In the genomic region with DNA sequence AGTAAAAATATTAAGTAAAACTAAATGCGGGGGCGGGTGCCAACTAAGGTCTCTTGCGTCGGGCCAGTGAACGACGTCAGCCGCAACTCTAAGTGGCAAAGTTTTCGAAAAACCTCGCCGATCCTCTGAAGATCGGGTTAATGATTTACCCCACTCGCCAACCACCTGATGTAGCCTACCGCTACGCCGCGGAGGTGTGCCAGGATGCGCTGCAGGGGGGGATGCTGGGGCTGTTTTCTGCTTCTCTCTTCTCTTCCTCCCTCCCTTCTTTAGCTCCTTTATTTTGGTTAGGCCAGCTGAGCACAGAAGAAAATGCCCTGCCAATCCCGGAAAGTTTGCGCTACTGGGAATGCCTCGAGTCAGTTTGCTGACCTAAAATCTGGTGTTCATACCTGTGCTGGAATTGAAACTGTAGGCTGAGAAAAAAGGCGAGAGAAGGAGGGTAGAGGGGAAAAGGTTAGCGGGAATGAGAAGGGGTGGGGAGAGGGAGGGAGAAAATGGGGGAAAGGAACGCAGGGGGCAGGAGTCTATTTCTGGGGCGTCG, we compare ENCODE assay signal across 10 cellular contexts. TPM values are rescaled to one million over a fixed set of nuclear protein-coding genes. Genes with fewer than 3 reads are reported as not detected.
DNase-seq lines count a peak whose midpoint lies in the region; ATAC-seq lines count a peak whose summit lies in the region.
"Had no signal": no experiment of that assay in that cellular context is flagged by ENCODE, and none has a peak within 500 bp of the region (broad histone marks: within the 10 kb centered on the region; RNA-seq: fewer than 3 reads in every experiment).

No MANE protein-coding gene starts in this region.

- CTCF ChIA-PET in T-cell (lab: Charles Lee): interaction anchor here (0.6 to 0.7 kb wide), 2 partner anchors 21 to 29 kb away, joined by 3 to 4 read pairs; no protein-coding TSS in a partner anchor

- H3K9me3 Mint-ChIP-seq in activated T-cell treated with anti-CD3 and anti-CD28 coated beads, Interleukin-2, amount 50 U/mL, for 24 hours: no peaks in the 10 kb centered on the region
- peaks cover 0 to 5% (median 0%) of the 10 kb centered on the region in 3 donors for H3K9me3 Mint-ChIP-seq in T-cell
- H3K9me3 Mint-ChIP-seq in stimulated activated naive CD8-positive, alpha-beta T cell treated with anti-CD3 and anti-CD28 coated beads, Interleukin-15, amount 100 ng/mL, for 72 hours: no peaks in the 10 kb centered on the region

- DNase-seq in activated T-cell treated with anti-CD3 and anti-CD28 coated beads, Interleukin-2, amount 50 U/mL, for 24 hours: no peak
- no peak for DNase-seq in activated T-cell treated with anti-CD3 and anti-CD28 coated beads, Interleukin-2, amount 50 U/mL, for 1 hour
- DNase-seq in T-cell: no peak
- DNase-seq in stimulated activated naive CD8-positive, alpha-beta T cell treated with anti-CD3 and anti-CD28 coated beads, Interleukin-15, amount 100 ng/mL, for 72 hours: peak; percentile 26 to 47
- DNase-seq in NCI-H2227 treated with DMSO at 0.1 percent for 48 hours (lab: John Stamatoyannopoulos, UW): no peak
- DNase-seq in ecto neural progenitor cell (ENCODE audit: low spot score): no peak
- no peak for DNase-seq in EL
- DNase-seq: dermis blood vessel endothelial cell had no signal

- H3K9me3 ChIP-seq in iPS-20b (ENCODE audit: insufficient read depth, low read depth, low read length): no peaks in the 10 kb centered on the region
- H3K9me3 ChIP-seq: right atrium auricular region had no signal

- POLR2A ChIA-PET in T-cell (lab: Charles Lee): no interaction called here

- peaks cover 92% of the 10 kb centered on the region for H3K27me3 ChIP-seq in iPS-20b (ENCODE audit: insufficient read depth, low read length)

- no peak overlapping the region for H3K27ac ChIP-seq in iPS-20b (ENCODE audit: low read length)
- H3K27ac ChIP-seq: right atrium auricular region had no signal

- peaks cover 97% of the 10 kb centered on the region for H3K27me3 Mint-ChIP-seq in activated T-cell treated with anti-CD3 and anti-CD28 coated beads, Interleukin-2, amount 50 U/mL, for 24 hours
- peaks cover 76 to 100% of the 10 kb centered on the region in 2 donors for H3K27me3 Mint-ChIP-seq in T-cell
- H3K27me3 Mint-ChIP-seq in stimulated activated naive CD8-positive, alpha-beta T cell treated with anti-CD3 and anti-CD28 coated beads, Interleukin-15, amount 100 ng/mL, for 72 hours: peaks cover 100% of the 10 kb centered on the region

- H3K4me3 ChIP-seq in iPS-20b (ENCODE audit: low read length): peak overlapping the region; percentile 77

- H3K36me3 Mint-ChIP-seq in activated T-cell treated with anti-CD3 and anti-CD28 coated beads, Interleukin-2, amount 50 U/mL, for 24 hours (ENCODE audit: low read depth): no peaks in the 10 kb centered on the region
- H3K36me3 Mint-ChIP-seq in T-cell: no peaks in the 10 kb centered on the region

- H3K4me3 Mint-ChIP-seq in activated T-cell treated with anti-CD3 and anti-CD28 coated beads, Interleukin-2, amount 50 U/mL, for 24 hours: peak overlapping the region; percentile 70
- peak overlapping the region in 2 of 3 donors; percentile 45 to 61 for H3K4me3 Mint-ChIP-seq in T-cell
- H3K4me3 Mint-ChIP-seq in stimulated activated naive CD8-positive, alpha-beta T cell treated with anti-CD3 and anti-CD28 coated beads, Interleukin-15, amount 100 ng/mL, for 72 hours: peak overlapping the region; percentile 79 to 92

- peaks cover 36% of the 10 kb centered on the region; the same call in 1 of the 2 replicates for H3K4me1 ChIP-seq in iPS-20b (ENCODE audit: insufficient read depth, low read length)

- H3K9ac ChIP-seq in iPS-20b (ENCODE audit: low read depth, low read length): peak overlapping the region; percentile 53; the same call in 1 of the 2 replicates

- peaks cover 49% of the 10 kb centered on the region for H3K4me1 Mint-ChIP-seq in activated T-cell treated with anti-CD3 and anti-CD28 coated beads, Interleukin-2, amount 50 U/mL, for 24 hours (ENCODE audit: low read depth)
- H3K4me1 Mint-ChIP-seq in T-cell: peaks cover 34 to 47% (median 40%) of the 10 kb centered on the region in 3 donors
- peaks cover 79% of the 10 kb centered on the region for H3K4me1 Mint-ChIP-seq in stimulated activated naive CD8-positive, alpha-beta T cell treated with anti-CD3 and anti-CD28 coated beads, Interleukin-15, amount 100 ng/mL, for 72 hours

- no peaks in the 10 kb centered on the region for H3K36me3 ChIP-seq in iPS-20b (ENCODE audit: insufficient read depth, low read depth, low read length)
- H3K36me3 ChIP-seq: right atrium auricular region had no signal

- ATAC-seq in T-cell (replicated peaks in 1 of 4): peak in 1 of 4 experiments; percentile 10
- peak; percentile 53 for ATAC-seq in stimulated activated naive CD8-positive, alpha-beta T cell treated with anti-CD3 and anti-CD28 coated beads, Interleukin-15, amount 100 ng/mL, for 72 hours

- H3K27ac Mint-ChIP-seq in activated T-cell treated with anti-CD3 and anti-CD28 coated beads, Interleukin-2, amount 50 U/mL, for 24 hours: no peak overlapping the region
- no peak overlapping the region for H3K27ac Mint-ChIP-seq in T-cell
- H3K27ac Mint-ChIP-seq in stimulated activated naive CD8-positive, alpha-beta T cell treated with anti-CD3 and anti-CD28 coated beads, Interleukin-15, amount 100 ng/mL, for 72 hours: peak overlapping the region in 1 of 2 donors; percentile 86

RNA-seq across cellular contexts. Expression of a gene that starts 7.5 kb away (rescaled TPM):
- total RNA-seq in T-cell: under 1 TPM in 3 of 5 donors, not detected in 2; 0.13 to 0.19 (median 0.15) TPM
- total RNA-seq: dermis blood vessel endothelial cell, right atrium auricular region had no signal

Comparison
In these comparisons a context has a peak if more than half of its experiments do, and no peak if none do; other contexts are left out.
1. DNase-seq: peak in stimulated activated naive CD8-positive, alpha-beta T cell treated with anti-CD3 and anti-CD28 coated beads, Interleukin-15, amount 100 ng/mL, for 72 hours (2 of 2); none in activated T-cell treated with anti-CD3 and anti-CD28 coated beads, Interleukin-2, amount 50 U/mL, for 24 hours (single experiment), activated T-cell treated with anti-CD3 and anti-CD28 coated beads, Interleukin-2, amount 50 U/mL, for 1 hour (single experiment), T-cell (0 of 34), NCI-H2227 treated with DMSO at 0.1 percent for 48 hours (single experiment), ecto neural progenitor cell (single experiment) and EL (single experiment).
2. Peak in every context shown above with its lines, with median percentiles within 50 percentile points of each other: H3K4me3 Mint-ChIP-seq.